1 cellular context compared by ENCODE assay signal in the genomic region with DNA sequence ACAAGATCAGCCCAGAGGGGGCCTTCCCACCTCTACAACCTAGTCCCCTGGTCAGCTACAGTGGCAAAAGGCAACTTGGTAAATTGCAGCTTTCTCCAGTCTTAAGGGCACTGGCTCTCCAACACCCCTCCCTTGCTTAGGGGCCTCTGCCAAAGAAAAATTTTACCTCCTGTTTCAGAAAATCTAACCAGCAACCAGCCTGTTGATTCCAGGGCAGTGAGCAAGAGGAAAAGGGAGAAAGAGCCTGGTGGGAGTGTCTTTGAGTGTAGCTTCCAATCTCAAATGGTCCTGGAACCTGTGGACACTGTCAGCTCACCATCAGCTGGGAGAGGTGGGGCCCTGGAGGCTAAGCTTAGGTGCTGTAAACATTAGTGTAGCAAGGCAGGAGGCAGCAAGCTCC.
TF ChIP-seq lines count a peak whose summit lies in the region.

No MANE protein-coding gene starts in this region.

TF ChIP-seq in HEK293, 187 proteins besides CTCF, POLR2A, EP300 and RAD21:
- TF ChIP-seq SCRT2 (tag by site-specific recombination; IDR thresholded peaks at IDR 0.05) (peak; percentile 65), SCRT1 (tag by site-specific recombination; IDR thresholded peaks at IDR 0.05; ENCODE audit: borderline replicate concordance) (peak; percentile 53; the same call in 1 of the 2 replicates), ZNF521 (tag by site-specific recombination; IDR thresholded peaks at IDR 0.05) (no peak)
